Comparison of ENCODE assay signal across 18 cellular contexts in genomic region chr2:45533771-45534170, GRCh38.
"Had no signal": no experiment of that assay in that cellular context is flagged by ENCODE, and none has a peak within 500 bp of the region (broad histone marks: within the 10 kb centered on the region; RNA-seq: fewer than 3 reads in every experiment).

No MANE protein-coding gene starts in this region.

- H3K27ac ChIP-seq: adrenal gland, gastrocnemius medialis, heart right ventricle, lower lobe of right lung, prostate gland, thoracic aorta, upper lobe of right lung, WERI-Rb-1 had no signal

- H3K4me3 ChIP-seq: adrenal gland, gastrocnemius medialis, heart right ventricle, lower lobe of right lung, prostate gland, thoracic aorta, upper lobe of right lung had no signal

- H3K9me3 ChIP-seq: adrenal gland, gastrocnemius medialis, heart right ventricle, lower lobe of right lung, prostate gland, thoracic aorta, upper lobe of right lung had no signal

- H3K36me3 ChIP-seq: adrenal gland, gastrocnemius medialis, lower lobe of right lung, prostate gland, upper lobe of right lung, WERI-Rb-1 had no signal

- H3K27me3 ChIP-seq: adrenal gland, gastrocnemius medialis, heart right ventricle, upper lobe of right lung had no signal

- DNase-seq: activated CD4-positive, alpha-beta T cell treated with anti-CD3 and anti-CD28 coated beads, Interleukin-2, amount 50 U/mL, for 48 hours; activated CD8-positive, alpha-beta memory T cell treated with anti-CD3 and anti-CD28 coated beads, Interleukin-2, amount 10 ng/mL, durations not matched to agents 7 days and 5 days; activated naive CD4-positive, alpha-beta T cell treated with anti-CD3 and anti-CD28 coated beads, Interleukin-2, amount 50 U/mL, for 16 hours; activated T-cell treated with anti-CD3 and anti-CD28 coated beads, Interleukin-2, amount 50 U/mL, for 1 hour; adrenal gland; cortex of kidney; effector CD8-positive, alpha-beta T cell; gastrocnemius medialis; heart right ventricle; left colon; lower lobe of right lung; right cardiac atrium; small intestine; T-helper 17 cell; upper lobe of right lung; WERI-Rb-1 had no signal

- H3K4me1 ChIP-seq: adrenal gland, gastrocnemius medialis, heart right ventricle, lower lobe of right lung, prostate gland, upper lobe of right lung had no signal

- ATAC-seq: activated CD8-positive, alpha-beta memory T cell treated with anti-CD3 and anti-CD28 coated beads, Interleukin-2, amount 10 ng/mL, durations not matched to agents 7 days and 5 days; gastrocnemius medialis; heart right ventricle; left colon; lower lobe of right lung; right cardiac atrium; T-helper 17 cell; upper lobe of right lung had no signal
